Comparison of ENCODE assay signal across 22 cellular contexts in genomic region chr3:142940000-142940399, GRCh38. TPM values are rescaled to one million over a fixed set of nuclear protein-coding genes. Genes with fewer than 3 reads are reported as not detected.
A peak's percentile ranks its signal among the peaks of the same experiment; 100 is the strongest.
DNase-seq lines count a peak whose midpoint lies in the region; ATAC-seq and TF ChIP-seq lines count a peak whose summit lies in the region.
"Had no signal": no experiment of that assay in that cellular context is flagged by ENCODE, and none has a peak within 500 bp of the region (broad histone marks: within the 10 kb centered on the region; RNA-seq: fewer than 3 reads in every experiment).

No MANE protein-coding gene starts in this region.

- H3K9me2 ChIP-seq in GM23338 (ENCODE audit: insufficient read depth) = no peaks in the 10 kb centered on the region

- no peak overlapping the region for H3K4me2 ChIP-seq in GM23338

- CTCF ChIA-PET in activated naive CD4-positive, alpha-beta T cell treated with anti-CD3 and anti-CD28 coated beads for 36 hours (lab: Charles Lee) = no interaction called here

- H3K27ac ChIP-seq in GM23338 (ENCODE audit: low read depth) (no peak overlapping the region), liver (ENCODE audit: low read depth in 1 of 2, low read length in 2 of 2) (peak overlapping the region; percentile 8 to 33)
- H3K27ac ChIP-seq: C4-2B, HL-60 had no signal

- H3K36me3 ChIP-seq in GM23338 (ENCODE audit: insufficient read depth) = no peaks in the 10 kb centered on the region
- H3K36me3 ChIP-seq in liver (ENCODE audit: control insufficient read depth in 4 of 4, insufficient read depth in 3 of 4, low read depth in 1 of 4, low read length in 3 of 4) = no peaks in the 10 kb centered on the region
- H3K36me3 ChIP-seq: MG63 had no signal

- H3K4me1 Mint-ChIP-seq in GM23338 = 0 out of 3 replicates have a peak, but pooled peaks cover 2% of the 10 kb centered on the region
- H3K4me1 Mint-ChIP-seq in activated naive CD4-positive, alpha-beta T cell treated with anti-CD3 and anti-CD28 coated beads for 36 hours (ENCODE audit: low read depth) = peaks cover 4% of the 10 kb centered on the region

- H3F3A ChIP-seq in GM23338 (replicated peaks; ENCODE audit: low read depth) = no peaks in the 10 kb centered on the region

- no peak overlapping the region for H3K27ac Mint-ChIP-seq in GM23338
- no peak overlapping the region for H3K27ac Mint-ChIP-seq in activated naive CD4-positive, alpha-beta T cell treated with anti-CD3 and anti-CD28 coated beads for 36 hours
- H3K27ac Mint-ChIP-seq: HFFc6, T-helper 17 cell had no signal

- TF ChIP-seq RAD21 in liver (IDR thresholded peaks at IDR 0.05) = no peak

- H3K4me3 ChIP-seq in GM23338 (no peak overlapping the region), liver (ENCODE audit: low read depth in 1 of 3, low read length in 3 of 3) (no peak overlapping the region)
- H3K4me3 ChIP-seq: MG63 had no signal

- ATAC-seq in GM23338 (no peak), GM18873 (IDR thresholded peaks at IDR 0.05; ENCODE audit: low FRiP score, unreplicated experiment) (no peak)
- ATAC-seq: Panc1, T-helper 17 cell had no signal

- H3K79me2 ChIP-seq in GM23338 (replicated peaks; ENCODE audit: insufficient read depth) = no peaks in the 10 kb centered on the region

- H3K36me3 Mint-ChIP-seq in GM23338 (ENCODE audit: low read depth) = no peaks in the 10 kb centered on the region
- no peaks in the 10 kb centered on the region for H3K36me3 Mint-ChIP-seq in activated naive CD4-positive, alpha-beta T cell treated with anti-CD3 and anti-CD28 coated beads for 36 hours (ENCODE audit: low read depth)

- H3K27me3 Mint-ChIP-seq in GM23338 (ENCODE audit: insufficient read depth, low read depth, poor library complexity) = peaks cover 2% of the 10 kb centered on the region
- H3K27me3 Mint-ChIP-seq in activated naive CD4-positive, alpha-beta T cell treated with anti-CD3 and anti-CD28 coated beads for 36 hours (ENCODE audit: low read depth) = peaks cover 2% of the 10 kb centered on the region

- H3K4me1 ChIP-seq in GM23338 (ENCODE audit: insufficient read depth) = no peaks in the 10 kb centered on the region
- peaks cover 12 to 67% (median 57%) of the 10 kb centered on the region in 4 donors for H3K4me1 ChIP-seq in liver (ENCODE audit: control insufficient read depth in 4 of 4, insufficient read depth in 4 of 4, low read length in 3 of 4)

- no peaks in the 10 kb centered on the region for H3K9me3 ChIP-seq in liver (ENCODE audit: control insufficient read depth in 4 of 4, low read length in 3 of 4)
- H3K9me3 ChIP-seq: MG63 had no signal

- no peak overlapping the region for H3K9ac ChIP-seq in liver (ENCODE audit: low read depth in 1 of 2, low read length in 2 of 2)

- no peak overlapping the region for H3K4me3 Mint-ChIP-seq in GM23338
- H3K4me3 Mint-ChIP-seq in activated naive CD4-positive, alpha-beta T cell treated with anti-CD3 and anti-CD28 coated beads for 36 hours = no peak overlapping the region
- H3K4me3 Mint-ChIP-seq: HFFc6, T-helper 17 cell had no signal

- intact Hi-C loops in activated naive CD4-positive, alpha-beta T cell treated with anti-CD3 and anti-CD28 coated beads for 36 hours (cut with micrococcal nuclease) = no loop called here

- H3K9me3 Mint-ChIP-seq in GM23338 = no peaks in the 10 kb centered on the region
- H3K9me3 Mint-ChIP-seq in activated naive CD4-positive, alpha-beta T cell treated with anti-CD3 and anti-CD28 coated beads for 36 hours = no peaks in the 10 kb centered on the region
- H3K9me3 Mint-ChIP-seq: HFFc6 had no signal

- TF ChIP-seq CTCF in GM23338 (conservative IDR thresholded peaks at IDR 0.05; ENCODE audit: low read depth in 2 of 2) (no peak), liver (IDR thresholded peaks at IDR 0.05; ENCODE audit: low read depth, low read length, missing input control) (no peak)

- peak; percentile 36 for DNase-seq in NCI-H146 (lab: John Stamatoyannopoulos, UW)
- no peak for DNase-seq in NCI-H146 treated with DMSO at 0.1 percent for 48 hours (lab: John Stamatoyannopoulos, UW; ENCODE audit: unreplicated experiment)
- no peak for DNase-seq in GM23338 (ENCODE audit: low spot score)
- DNase-seq in NCI-H82 (lab: John Stamatoyannopoulos, UW) = peak; percentile 54
- DNase-seq in HuH-7 (ENCODE audit: low spot score) = no peak
- DNase-seq in activated naive CD4-positive, alpha-beta T cell treated with anti-CD3 and anti-CD28 coated beads for 36 hours = no peak
- DNase-seq: COR-L47, DMS79 treated with DMSO at 0.1 percent for 48 hours, HFFc6, KG1, MG63, NCI-H1417 treated with DMSO at 0.1 percent for 48 hours, NCI-H2171, NCI-H446 treated with DMSO at 0.1 percent for 48 hours, SIG-M5, T-helper 17 cell had no signal

- 36% methylated on average over 1 of the region's 1 CpG for WGBS in liver

- no peaks in the 10 kb centered on the region for H4K20me1 ChIP-seq in GM23338 (replicated peaks; ENCODE audit: insufficient read depth)

- H3K27me3 ChIP-seq in GM23338 (ENCODE audit: insufficient read depth) (no peaks in the 10 kb centered on the region), liver (ENCODE audit: control insufficient read depth in 4 of 4, insufficient read depth in 4 of 4, low read length in 3 of 4) (no peaks in the 10 kb centered on the region)
- H3K27me3 ChIP-seq: MG63 had no signal

- peak overlapping the region; percentile 34; the same call in 1 of the 2 replicates for H2AFZ ChIP-seq in GM23338

TF ChIP-seq in liver, 16 proteins besides CTCF, POLR2A, EP300 and RAD21 (continues in another document):
- TF ChIP-seq GABPA (IDR thresholded peaks at IDR 0.05 in 1 of 2, conservative IDR thresholded peaks at IDR 0.05 in 1 of 2) = no peak
- TF ChIP-seq EGR1 (IDR thresholded peaks at IDR 0.05; ENCODE audit: low read depth in 2 of 2) = no peak
- peak; percentile 21 for TF ChIP-seq TAF1 (conservative IDR thresholded peaks at IDR 0.05)
- peak; percentile 12 to 50 for TF ChIP-seq HNF4A (conservative IDR thresholded peaks at IDR 0.05)
- peak; percentile 80 for TF ChIP-seq YY1 (IDR thresholded peaks at IDR 0.05)
- TF ChIP-seq HNF4G (IDR thresholded peaks at IDR 0.05) = no peak
- TF ChIP-seq RXRA (IDR thresholded peaks at IDR 0.05) = peak in 1 of 2 donors; percentile 32
- TF ChIP-seq ZBTB33 (IDR thresholded peaks at IDR 0.05) = no peak
- no peak for TF ChIP-seq FOXA2 (IDR thresholded peaks at IDR 0.05)
- TF ChIP-seq ATF3 (IDR thresholded peaks at IDR 0.05) = no peak
- no peak for TF ChIP-seq REST (IDR thresholded peaks at IDR 0.05)
- no peak for TF ChIP-seq NR2F2 (IDR thresholded peaks at IDR 0.05)

RNA-seq across cellular contexts. Expression of gene PAQR9, which starts 23.5 kb away (rescaled TPM):
- total RNA-seq in GM23338 (2014; rRNA removed; shearing (Covaris generic)) = 2.0 and 2.3 TPM in 2 replicates
- 2.0 and 2.2 TPM in 2 replicates for polyA plus RNA-seq in GM23338 (2016; fragmentation: Nextera tagmentation; extraction: Ambion mirVana)
- total RNA-seq in liver = 10 to 100 TPM; 15.4 to 24.3 TPM
- 1 to 10 TPM; 3.6 to 9.8 TPM for polyA plus RNA-seq in liver
- total RNA-seq in activated naive CD4-positive, alpha-beta T cell treated with anti-CD3 and anti-CD28 coated beads for 36 hours = not detected
- total RNA-seq: A172, T-helper 17 cell had no signal

RNA-seq across cellular contexts. Expression of gene PCOLCE2, which starts 51.1 kb away (rescaled TPM):
- 17.7 and 18.6 TPM in 2 replicates for total RNA-seq in GM23338 (2014; rRNA removed; shearing (Covaris generic))
- 17.4 and 22.6 TPM in 2 replicates for polyA plus RNA-seq in GM23338 (2016; fragmentation: Nextera tagmentation; extraction: Ambion mirVana)
- total RNA-seq in liver = 10 to 100 TPM; 16.1 to 17.2 TPM
- polyA plus RNA-seq in liver = 10 to 100 TPM in 1 of 2 donors, 1 to 10 TPM in 1; 9.1 to 10.4 TPM
- under 1 TPM; 0.38 to 0.64 TPM for total RNA-seq in activated naive CD4-positive, alpha-beta T cell treated with anti-CD3 and anti-CD28 coated beads for 36 hours
- total RNA-seq: T-helper 17 cell had no signal

Comparison
In these comparisons a context has a peak if more than half of its experiments do, and no peak if none do; other contexts are left out.
1. DNase-seq: peak in NCI-H146 (single experiment) and NCI-H82 (single experiment); none in NCI-H146 treated with DMSO at 0.1 percent for 48 hours (single experiment), GM23338 (single experiment), HuH-7 (single experiment) and activated naive CD4-positive, alpha-beta T cell treated with anti-CD3 and anti-CD28 coated beads for 36 hours (single experiment).
2. RNA of gene PCOLCE2, which starts 51.1 kb away (total RNA-seq): 17.7 to 18.6 TPM in GM23338 and 16.1 to 17.2 TPM in liver; 0.38 to 0.64 TPM in activated naive CD4-positive, alpha-beta T cell treated with anti-CD3 and anti-CD28 coated beads for 36 hours; every median in the first group is over 10 times any median in the second.